12 cellular contexts compared by ENCODE assay signal in the genomic region with DNA sequence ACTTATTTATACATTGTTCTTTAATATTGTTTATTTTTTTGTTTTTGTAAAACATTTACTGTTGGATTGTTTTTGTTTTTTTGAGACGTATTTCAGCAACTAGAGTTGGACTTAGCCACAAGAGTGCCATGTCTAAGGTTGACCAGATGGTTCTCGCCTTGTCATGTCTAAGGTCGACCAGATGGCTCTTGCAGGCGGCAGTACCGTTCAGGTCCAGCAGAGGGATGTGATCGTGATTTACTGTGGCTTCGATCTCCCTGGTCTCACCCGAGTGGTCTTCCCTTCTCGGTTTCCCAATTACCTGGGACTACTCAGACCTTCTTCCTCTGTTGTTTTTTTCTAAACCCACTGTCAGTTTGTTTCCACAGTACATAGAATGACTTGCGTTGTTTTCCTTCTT.
DNase-seq lines count a peak whose midpoint lies in the region; TF ChIP-seq lines count a peak whose summit lies in the region.
"Had no signal": no experiment of that assay in that cellular context is flagged by ENCODE, and none has a peak within 500 bp of the region (broad histone marks: within the 10 kb centered on the region; RNA-seq: fewer than 3 reads in every experiment).

No MANE protein-coding gene starts in this region.

- peaks cover 17% of the 10 kb centered on the region for H3K4me1 Mint-ChIP-seq in chondrocyte (ENCODE audit: low read depth)

- no peak for TF ChIP-seq POLR2A in transverse colon (IDR thresholded peaks at IDR 0.05)

- peaks cover 81% of the 10 kb centered on the region for H3K36me3 Mint-ChIP-seq in chondrocyte (ENCODE audit: low read depth)

- no peak overlapping the region for H3K27ac Mint-ChIP-seq in chondrocyte (ENCODE audit: unreplicated experiment)

- DNase-seq in activated CD8-positive, alpha-beta memory T cell treated with anti-CD3 and anti-CD28 coated beads, Interleukin-2, amount 50 U/mL, for 48 hours, result peak; percentile 55
- DNase-seq in activated CD8-positive, alpha-beta memory T cell treated with anti-CD3 and anti-CD28 coated beads for 24 hours, result no peak
- DNase-seq in Kasumi-1 (lab: John Stamatoyannopoulos, UW) (peak; percentile 2 to 25), chondrocyte (ENCODE audit: low spot score) (no peak), retinal pigment epithelial cell (ENCODE audit: low read depth) (no peak), GM13977 (ENCODE audit: low spot score) (no peak), transverse colon (no peak), amniotic stem cell (lab: John Stamatoyannopoulos, UW) (no peak)
- DNase-seq: body of pancreas, C1 segment of cervical spinal cord had no signal

- 96 to 97% methylated on average over 3 to 10 of the region's 10 CpGs for WGBS in transverse colon (ENCODE audit: low coverage in 1 of 2), 2 donors

- no peaks in the 10 kb centered on the region for H3K27me3 Mint-ChIP-seq in chondrocyte (ENCODE audit: low read depth)

- peak; percentile 38 for TF ChIP-seq CTCF in chondrocyte (IDR thresholded peaks at IDR 0.05)
- peak; percentile 47 for TF ChIP-seq CTCF in retinal pigment epithelial cell (conservative IDR thresholded peaks at IDR 0.05; ENCODE audit: low read depth, low read length)
- TF ChIP-seq CTCF in GM13977 (IDR thresholded peaks at IDR 0.05; ENCODE audit: extremely low read depth, insufficient read depth, missing control alignments), result no peak
- TF ChIP-seq CTCF in transverse colon (IDR thresholded peaks at IDR 0.05), result no peak

- H3K36me3 ChIP-seq in transverse colon, result peaks cover 0 to 8% (median 2%) of the 10 kb centered on the region in 4 donors

- H3K27ac ChIP-seq in transverse colon, result no peak overlapping the region
- H3K27ac ChIP-seq: body of pancreas, KMS-11, tibial nerve had no signal

- in situ Hi-C loops in GM13977 (cut with MboI; ENCODE audit: low pct_unique_long_range_greater_than_20kb, low sequenced_read_pairs, unreplicated experiment), result no loop called here
- in situ Hi-C loops in transverse colon (cut with MboI; ENCODE audit: low pct_ligation_motif_present in 1 of 4, low pct_unique_long_range_greater_than_20kb in 1 of 4, low sequenced_read_pairs in 3 of 4), result no loop called here

- no peaks in the 10 kb centered on the region for H3K4me1 ChIP-seq in transverse colon
- H3K4me1 ChIP-seq: body of pancreas, tibial nerve had no signal

- H3K9me3 Mint-ChIP-seq in chondrocyte (ENCODE audit: low read depth), result peaks cover 72% of the 10 kb centered on the region

- H3K4me3 ChIP-seq in retinal pigment epithelial cell (ENCODE audit: low read length) (no peak overlapping the region), transverse colon (no peak overlapping the region)
- H3K4me3 ChIP-seq: body of pancreas, tibial nerve had no signal

- intact Hi-C loops in transverse colon (cut with DNase I; ENCODE audit: low total_unique reads), result no loop called here

- peaks cover 14 to 20% of the 10 kb centered on the region in 2 donors for H3K9me3 ChIP-seq in transverse colon

- H3K4me3 Mint-ChIP-seq in chondrocyte (ENCODE audit: unreplicated experiment), result no peak overlapping the region

- TF ChIP-seq EP300 in transverse colon (IDR thresholded peaks at IDR 0.05; ENCODE audit: low read depth), result no peak

- H3K27me3 ChIP-seq in transverse colon, result no peaks in the 10 kb centered on the region
- H3K27me3 ChIP-seq: body of pancreas, tibial nerve had no signal

Comparison
In these comparisons a context has a peak if more than half of its experiments do, and no peak if none do; other contexts are left out.
1. DNase-seq: peak in activated CD8-positive, alpha-beta memory T cell treated with anti-CD3 and anti-CD28 coated beads, Interleukin-2, amount 50 U/mL, for 48 hours (single experiment) and Kasumi-1 (2 of 2); none in activated CD8-positive, alpha-beta memory T cell treated with anti-CD3 and anti-CD28 coated beads for 24 hours (single experiment), chondrocyte (single experiment), retinal pigment epithelial cell (single experiment), GM13977 (single experiment), transverse colon (single experiment) and amniotic stem cell (single experiment).
2. CTCF ChIP-seq: peak in chondrocyte (single experiment) and retinal pigment epithelial cell (single experiment); none in GM13977 (single experiment) and transverse colon (0 of 5).